ENCODE assay signal across 8 cellular contexts in the genomic region with DNA sequence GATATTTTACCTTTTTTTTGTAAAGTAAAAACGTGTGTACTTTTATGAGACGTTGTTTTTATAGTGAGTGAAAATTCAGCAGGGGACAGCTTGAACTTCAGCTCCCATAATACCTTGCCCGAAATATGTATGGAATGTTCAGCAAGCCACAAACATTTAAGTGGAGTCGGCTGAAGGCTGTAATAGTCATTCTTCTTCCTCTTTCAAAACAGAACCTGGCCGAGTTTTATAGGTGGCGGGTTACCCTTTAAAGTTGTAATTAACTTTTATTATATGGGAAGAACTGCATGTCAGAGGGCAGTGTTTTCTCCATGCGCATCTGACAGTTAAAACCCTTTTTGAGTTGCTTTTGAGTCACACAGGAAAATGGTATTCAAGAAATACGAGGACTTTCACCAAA. TPM values are rescaled to one million over a fixed set of nuclear protein-coding genes. Genes with fewer than 3 reads are reported as not detected.
DNase-seq lines count a peak whose midpoint lies in the region; ATAC-seq and TF ChIP-seq lines count a peak whose summit lies in the region.

No MANE protein-coding gene starts in this region.

- DNase-seq in 8988T (peak; percentile 57), HFF-Myc (ENCODE audit: extremely low read depth, low read depth) (no peak), iris pigment epithelial cell (ENCODE audit: low read depth) (peak; percentile 86), anterior cingulate cortex (lab: John Stamatoyannopoulos, UW) (no peak), GM19238 (ENCODE audit: insufficient read length, low spot score) (no peak), mucosa of gallbladder (ENCODE audit: low spot score) (no peak)

- peak overlapping the region; percentile 61; the same call in 1 of the 2 replicates for H3K4me3 ChIP-seq in HFF-Myc (replicated peaks; ENCODE audit: low read depth, low read length)

- TF ChIP-seq CTCF in HFF-Myc (IDR thresholded peaks at IDR 0.05; ENCODE audit: low read depth, low read length, missing control alignments) (no peak), VCaP (conservative IDR thresholded peaks at IDR 0.05) (0 out of 2 replicates have a peak, but pooled peaks have one; percentile 18)

- no peak overlapping the region for H3K27ac ChIP-seq in VCaP

- no peak for ATAC-seq in HG03135 (IDR thresholded peaks at IDR 0.05; ENCODE audit: unreplicated experiment)

RNA-seq across cellular contexts. Expression of a gene that starts 50.7 kb away (rescaled TPM):
- 0.43 TPM for total RNA-seq in mucosa of gallbladder

Comparison
In these comparisons a context has a peak if more than half of its experiments do, and no peak if none do; other contexts are left out.
1. DNase-seq: peak in 8988T (single experiment) and iris pigment epithelial cell (single experiment); none in HFF-Myc (single experiment), anterior cingulate cortex (0 of 58), GM19238 (single experiment) and mucosa of gallbladder (single experiment).